ENCODE assay signal across 16 cellular contexts in genomic region chr6:35077006-35077712, GRCh38.
DNase-seq lines count a peak whose midpoint lies in the region; ATAC-seq and TF ChIP-seq lines count a peak whose summit lies in the region.
"Had no signal": no experiment of that assay in that cellular context is flagged by ENCODE, and none has a peak within 500 bp of the region (broad histone marks: within the 10 kb centered on the region; RNA-seq: fewer than 3 reads in every experiment).

No MANE protein-coding gene starts in this region.

- intact Hi-C loops in prostate gland (cut with DNase I) (no loop called here), testis (cut with DNase I; ENCODE audit: low total_unique reads) (no loop called here)

- no peaks in the 10 kb centered on the region for H3K4me1 ChIP-seq in prostate gland (replicated peaks)
- H3K4me1 ChIP-seq in testis, result no peaks in the 10 kb centered on the region

- H3K36me3 ChIP-seq in prostate gland (peaks cover 3 to 9% of the 10 kb centered on the region in 2 donors), testis (ENCODE audit: low read depth, missing control alignments) (no peaks in the 10 kb centered on the region)

- WGBS in prostate gland, result 53% methylated on average over 17 of the region's 17 CpGs
- WGBS in testis, 2 donors, result 80 to 85% methylated on average over 16 to 17 of the region's 17 CpGs

- H3K27ac ChIP-seq in epithelial cell of prostate (peak overlapping the region; percentile 71), prostate gland (peak overlapping the region in 1 of 2 donors; percentile 54), testis (no peak overlapping the region)
- H3K27ac ChIP-seq: upper lobe of left lung had no signal

- TF ChIP-seq POLR2A in prostate gland (IDR thresholded peaks at IDR 0.05) (no peak), testis (IDR thresholded peaks at IDR 0.05) (no peak)

- H3K9me3 ChIP-seq in prostate gland, result no peaks in the 10 kb centered on the region
- no peaks in the 10 kb centered on the region for H3K9me3 ChIP-seq in testis
- H3K9me3 ChIP-seq: upper lobe of left lung had no signal

- H3K4me3 ChIP-seq in prostate gland (no peak overlapping the region), testis (no peak overlapping the region)
- H3K4me3 ChIP-seq: upper lobe of left lung had no signal

- H3K27me3 ChIP-seq in prostate gland (replicated peaks; ENCODE audit: insufficient read depth) (no peaks in the 10 kb centered on the region), testis (no peaks in the 10 kb centered on the region)
- H3K27me3 ChIP-seq: upper lobe of left lung had no signal

- no peak for ATAC-seq in HG03039 (IDR thresholded peaks at IDR 0.05; ENCODE audit: unreplicated experiment)
- ATAC-seq: natural killer cell had no signal

- peak; percentile 45 for DNase-seq in DMS79 treated with DMSO at 0.1 percent for 48 hours (lab: John Stamatoyannopoulos, UW)
- DNase-seq in NCI-H2171 (lab: John Stamatoyannopoulos, UW), result peak; percentile 21
- DNase-seq in epithelial cell of prostate (ENCODE audit: low read depth, low spot score), result peak; percentile 67
- DNase-seq in prostate gland (ENCODE audit: low spot score), result peak; percentile 51
- no peak for DNase-seq in glomerular visceral epithelial cell (ENCODE audit: extremely low spot score)
- DNase-seq in testis, result no peak
- DNase-seq: activated CD4-positive, alpha-beta T cell treated with anti-CD3 and anti-CD28 coated beads, Interleukin-2, amount 10 ng/mL, durations not matched to agents 24 days and 14 days; activated naive CD4-positive, alpha-beta T cell; amygdala; cerebellar nuclear complex; effector CD8-positive, alpha-beta T cell; natural killer cell; NCI-H1092 treated with DMSO at 0.1 percent for 48 hours; NCI-H446 treated with DMSO at 0.1 percent for 48 hours; upper lobe of left lung had no signal

- no peak for TF ChIP-seq CTCF in prostate gland (IDR thresholded peaks at IDR 0.05)
- TF ChIP-seq CTCF in testis (IDR thresholded peaks at IDR 0.05), result no peak

Comparison
In these comparisons a context has a peak if more than half of its experiments do, and no peak if none do; other contexts are left out.
1. DNase-seq: peak in DMS79 treated with DMSO at 0.1 percent for 48 hours (single experiment), NCI-H2171 (single experiment), epithelial cell of prostate (single experiment) and prostate gland (single experiment); none in glomerular visceral epithelial cell (single experiment) and testis (single experiment).